24 cellular contexts compared by ENCODE assay signal in genomic region chr6:115832186-115832585, GRCh38.
"Had no signal": no experiment of that assay in that cellular context is flagged by ENCODE, and none has a peak within 500 bp of the region (broad histone marks: within the 10 kb centered on the region; RNA-seq: fewer than 3 reads in every experiment).

No MANE protein-coding gene starts in this region.

- DNase-seq: colonic mucosa; cortex of kidney; dermis blood vessel endothelial cell; dorsolateral prefrontal cortex; effector CD4-positive, alpha-beta T cell; effector CD8-positive, alpha-beta T cell; effector memory CD4-positive, alpha-beta T cell; effector memory CD8-positive, alpha-beta T cell; endodermal cell; erythroblast; esophagus squamous epithelium; foreskin keratinocyte; foreskin melanocyte; gastrocnemius medialis; glutamatergic neuron; head of caudate nucleus; heart left ventricle; heart right ventricle had no signal

- H3K4me1 ChIP-seq: colonic mucosa, esophagus muscularis mucosa, esophagus squamous epithelium, foreskin keratinocyte, gastrocnemius medialis, gastroesophageal sphincter, heart left ventricle, heart right ventricle had no signal

- H3K27ac ChIP-seq: colonic mucosa, coronary artery, dorsolateral prefrontal cortex, epithelial cell of prostate, esophagus muscularis mucosa, esophagus squamous epithelium, foreskin keratinocyte, gastrocnemius medialis, gastroesophageal sphincter, heart left ventricle, heart right ventricle, hepatocyte had no signal

- H3K4me3 ChIP-seq: colonic mucosa, coronary artery, dorsolateral prefrontal cortex, esophagus muscularis mucosa, esophagus squamous epithelium, gastrocnemius medialis, gastroesophageal sphincter, heart left ventricle, heart right ventricle, hepatocyte had no signal

- ATAC-seq: effector memory CD8-positive, alpha-beta T cell; esophagus mucosa; foreskin keratinocyte; gastrocnemius medialis; gastroesophageal sphincter; heart left ventricle; heart right ventricle had no signal

- H3K9me3 ChIP-seq: colonic mucosa, esophagus muscularis mucosa, esophagus squamous epithelium, gastrocnemius medialis, gastroesophageal sphincter, heart left ventricle had no signal

- H3K36me3 ChIP-seq: colonic mucosa, esophagus muscularis mucosa, esophagus squamous epithelium, gastrocnemius medialis, gastroesophageal sphincter, heart left ventricle, heart right ventricle had no signal
